Comparison of ENCODE assay signal across 1 cellular context in the genomic region with DNA sequence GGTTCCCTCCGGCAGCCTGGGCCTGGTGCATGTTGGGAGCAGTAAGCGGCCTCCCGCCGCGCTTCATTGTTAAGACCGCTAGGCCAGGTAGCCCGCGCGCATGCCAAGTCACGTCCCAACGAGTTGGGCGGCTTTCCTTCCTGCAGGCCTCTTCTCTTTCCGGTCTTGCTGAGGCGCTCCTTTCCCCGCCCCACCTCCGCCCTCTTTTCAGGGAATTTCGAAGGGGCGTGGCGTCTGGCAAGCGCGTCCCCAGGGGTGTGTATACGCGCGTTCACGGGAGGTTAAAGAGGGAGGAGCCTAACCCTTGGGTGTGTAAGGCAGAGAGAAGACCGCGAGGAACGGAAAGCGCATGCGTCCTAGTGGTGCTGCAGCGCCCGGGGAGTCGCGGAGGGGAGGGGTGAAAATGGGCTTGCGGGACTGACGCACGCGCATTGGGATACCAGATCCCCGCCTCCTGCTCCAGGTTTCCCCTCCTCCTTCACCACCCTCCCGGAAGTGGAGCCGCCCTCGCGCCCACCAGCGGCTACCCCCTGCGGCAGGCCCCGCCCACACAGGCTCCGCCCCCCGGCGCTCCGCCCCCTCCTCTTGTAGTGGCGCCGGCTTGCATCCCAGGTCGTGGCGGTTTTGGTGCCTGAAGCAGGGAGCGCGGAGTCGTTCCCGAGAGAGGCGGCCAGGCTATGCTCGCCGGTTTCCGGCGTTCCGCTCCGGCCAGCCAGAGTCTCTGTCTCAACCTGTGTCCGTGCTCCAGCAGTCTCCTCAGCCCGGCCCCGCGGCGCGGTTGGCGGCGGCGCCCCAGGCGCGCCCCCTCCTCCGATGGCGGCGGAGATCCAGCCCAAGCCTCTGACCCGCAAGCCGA.
TF ChIP-seq lines count a peak whose summit lies in the region.

A gene with protein sequence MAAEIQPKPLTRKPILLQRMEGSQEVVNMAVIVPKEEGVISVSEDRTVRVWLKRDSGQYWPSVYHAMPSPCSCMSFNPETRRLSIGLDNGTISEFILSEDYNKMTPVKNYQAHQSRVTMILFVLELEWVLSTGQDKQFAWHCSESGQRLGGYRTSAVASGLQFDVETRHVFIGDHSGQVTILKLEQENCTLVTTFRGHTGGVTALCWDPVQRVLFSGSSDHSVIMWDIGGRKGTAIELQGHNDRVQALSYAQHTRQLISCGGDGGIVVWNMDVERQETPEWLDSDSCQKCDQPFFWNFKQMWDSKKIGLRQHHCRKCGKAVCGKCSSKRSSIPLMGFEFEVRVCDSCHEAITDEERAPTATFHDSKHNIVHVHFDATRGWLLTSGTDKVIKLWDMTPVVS (plus strand): TSS at position 588 of the 856 bp plus-strand sequence. CDS start 226 bp downstream, at position 814.

TF ChIP-seq in K562, 482 proteins besides CTCF, POLR2A, EP300 and RAD21 (continued from another document and continues in another):
- TF ChIP-seq, protein P1, sequence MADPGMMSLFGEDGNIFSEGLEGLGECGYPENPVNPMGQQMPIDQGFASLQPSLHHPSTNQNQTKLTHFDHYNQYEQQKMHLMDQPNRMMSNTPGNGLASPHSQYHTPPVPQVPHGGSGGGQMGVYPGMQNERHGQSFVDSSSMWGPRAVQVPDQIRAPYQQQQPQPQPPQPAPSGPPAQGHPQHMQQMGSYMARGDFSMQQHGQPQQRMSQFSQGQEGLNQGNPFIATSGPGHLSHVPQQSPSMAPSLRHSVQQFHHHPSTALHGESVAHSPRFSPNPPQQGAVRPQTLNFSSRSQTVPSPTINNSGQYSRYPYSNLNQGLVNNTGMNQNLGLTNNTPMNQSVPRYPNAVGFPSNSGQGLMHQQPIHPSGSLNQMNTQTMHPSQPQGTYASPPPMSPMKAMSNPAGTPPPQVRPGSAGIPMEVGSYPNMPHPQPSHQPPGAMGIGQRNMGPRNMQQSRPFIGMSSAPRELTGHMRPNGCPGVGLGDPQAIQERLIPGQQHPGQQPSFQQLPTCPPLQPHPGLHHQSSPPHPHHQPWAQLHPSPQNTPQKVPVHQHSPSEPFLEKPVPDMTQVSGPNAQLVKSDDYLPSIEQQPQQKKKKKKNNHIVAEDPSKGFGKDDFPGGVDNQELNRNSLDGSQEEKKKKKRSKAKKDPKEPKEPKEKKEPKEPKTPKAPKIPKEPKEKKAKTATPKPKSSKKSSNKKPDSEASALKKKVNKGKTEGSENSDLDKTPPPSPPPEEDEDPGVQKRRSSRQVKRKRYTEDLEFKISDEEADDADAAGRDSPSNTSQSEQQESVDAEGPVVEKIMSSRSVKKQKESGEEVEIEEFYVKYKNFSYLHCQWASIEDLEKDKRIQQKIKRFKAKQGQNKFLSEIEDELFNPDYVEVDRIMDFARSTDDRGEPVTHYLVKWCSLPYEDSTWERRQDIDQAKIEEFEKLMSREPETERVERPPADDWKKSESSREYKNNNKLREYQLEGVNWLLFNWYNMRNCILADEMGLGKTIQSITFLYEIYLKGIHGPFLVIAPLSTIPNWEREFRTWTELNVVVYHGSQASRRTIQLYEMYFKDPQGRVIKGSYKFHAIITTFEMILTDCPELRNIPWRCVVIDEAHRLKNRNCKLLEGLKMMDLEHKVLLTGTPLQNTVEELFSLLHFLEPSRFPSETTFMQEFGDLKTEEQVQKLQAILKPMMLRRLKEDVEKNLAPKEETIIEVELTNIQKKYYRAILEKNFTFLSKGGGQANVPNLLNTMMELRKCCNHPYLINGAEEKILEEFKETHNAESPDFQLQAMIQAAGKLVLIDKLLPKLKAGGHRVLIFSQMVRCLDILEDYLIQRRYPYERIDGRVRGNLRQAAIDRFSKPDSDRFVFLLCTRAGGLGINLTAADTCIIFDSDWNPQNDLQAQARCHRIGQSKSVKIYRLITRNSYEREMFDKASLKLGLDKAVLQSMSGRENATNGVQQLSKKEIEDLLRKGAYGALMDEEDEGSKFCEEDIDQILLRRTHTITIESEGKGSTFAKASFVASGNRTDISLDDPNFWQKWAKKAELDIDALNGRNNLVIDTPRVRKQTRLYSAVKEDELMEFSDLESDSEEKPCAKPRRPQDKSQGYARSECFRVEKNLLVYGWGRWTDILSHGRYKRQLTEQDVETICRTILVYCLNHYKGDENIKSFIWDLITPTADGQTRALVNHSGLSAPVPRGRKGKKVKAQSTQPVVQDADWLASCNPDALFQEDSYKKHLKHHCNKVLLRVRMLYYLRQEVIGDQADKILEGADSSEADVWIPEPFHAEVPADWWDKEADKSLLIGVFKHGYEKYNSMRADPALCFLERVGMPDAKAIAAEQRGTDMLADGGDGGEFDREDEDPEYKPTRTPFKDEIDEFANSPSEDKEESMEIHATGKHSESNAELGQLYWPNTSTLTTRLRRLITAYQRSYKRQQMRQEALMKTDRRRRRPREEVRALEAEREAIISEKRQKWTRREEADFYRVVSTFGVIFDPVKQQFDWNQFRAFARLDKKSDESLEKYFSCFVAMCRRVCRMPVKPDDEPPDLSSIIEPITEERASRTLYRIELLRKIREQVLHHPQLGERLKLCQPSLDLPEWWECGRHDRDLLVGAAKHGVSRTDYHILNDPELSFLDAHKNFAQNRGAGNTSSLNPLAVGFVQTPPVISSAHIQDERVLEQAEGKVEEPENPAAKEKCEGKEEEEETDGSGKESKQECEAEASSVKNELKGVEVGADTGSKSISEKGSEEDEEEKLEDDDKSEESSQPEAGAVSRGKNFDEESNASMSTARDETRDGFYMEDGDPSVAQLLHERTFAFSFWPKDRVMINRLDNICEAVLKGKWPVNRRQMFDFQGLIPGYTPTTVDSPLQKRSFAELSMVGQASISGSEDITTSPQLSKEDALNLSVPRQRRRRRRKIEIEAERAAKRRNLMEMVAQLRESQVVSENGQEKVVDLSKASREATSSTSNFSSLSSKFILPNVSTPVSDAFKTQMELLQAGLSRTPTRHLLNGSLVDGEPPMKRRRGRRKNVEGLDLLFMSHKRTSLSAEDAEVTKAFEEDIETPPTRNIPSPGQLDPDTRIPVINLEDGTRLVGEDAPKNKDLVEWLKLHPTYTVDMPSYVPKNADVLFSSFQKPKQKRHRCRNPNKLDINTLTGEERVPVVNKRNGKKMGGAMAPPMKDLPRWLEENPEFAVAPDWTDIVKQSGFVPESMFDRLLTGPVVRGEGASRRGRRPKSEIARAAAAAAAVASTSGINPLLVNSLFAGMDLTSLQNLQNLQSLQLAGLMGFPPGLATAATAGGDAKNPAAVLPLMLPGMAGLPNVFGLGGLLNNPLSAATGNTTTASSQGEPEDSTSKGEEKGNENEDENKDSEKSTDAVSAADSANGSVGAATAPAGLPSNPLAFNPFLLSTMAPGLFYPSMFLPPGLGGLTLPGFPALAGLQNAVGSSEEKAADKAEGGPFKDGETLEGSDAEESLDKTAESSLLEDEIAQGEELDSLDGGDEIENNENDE (IDR thresholded peaks at IDR 0.05; ENCODE audit: low read depth, low read length) = no peak
- TF ChIP-seq HDAC1 (IDR thresholded peaks at IDR 0.05) = peak in 1 of 2 experiments; percentile 67; a peak in 2 of 4 replicates
- no peak for TF ChIP-seq SAFB (IDR thresholded peaks at IDR 0.05; ENCODE audit: borderline replicate concordance, low read depth, low read length)
- TF ChIP-seq ZBTB1 (CRISPR knock-in tag; IDR thresholded peaks at IDR 0.05; ENCODE audit: borderline replicate concordance, low read depth) = no peak
- peak; percentile 42; the same call in 1 of the 2 replicates for TF ChIP-seq E2F3 (CRISPR knock-in tag; IDR thresholded peaks at IDR 0.05)
- no peak for TF ChIP-seq NR2C2 (CRISPR knock-in tag; IDR thresholded peaks at IDR 0.05)
- peak; percentile 81; the same call in 1 of the 2 replicates for TF ChIP-seq NR2C2 (tag; IDR thresholded peaks at IDR 0.05)
- no peak for TF ChIP-seq CHD2 (IDR thresholded peaks at IDR 0.05; ENCODE audit: low read depth, low read length)
- TF ChIP-seq HMGN3 (IDR thresholded peaks at IDR 0.05; ENCODE audit: borderline replicate concordance, extremely low read depth, insufficient read length, low read depth, low read length) = peak; percentile 60
- TF ChIP-seq YY1 (IDR thresholded peaks at IDR 0.05; ENCODE audit: borderline replicate concordance in 1 of 3, control insufficient read depth in 1 of 3, extremely low read depth in 1 of 3, insufficient read depth in 3 of 3, insufficient read length in 1 of 3, insufficient replicate concordance in 2 of 3, low read depth in 1 of 3, low read length in 2 of 3) = peak in 2 of 3 experiments; percentile 16 to 73
- no peak for TF ChIP-seq NFIX (CRISPR knock-in tag; IDR thresholded peaks at IDR 0.05; ENCODE audit: low read depth)
- TF ChIP-seq ZBTB7A (IDR thresholded peaks at IDR 0.05; ENCODE audit: borderline replicate concordance, control insufficient read depth, low read depth, low read length) = peak; percentile 92
- peak; percentile 92 for TF ChIP-seq ELF1 (tag; IDR thresholded peaks at IDR 0.05)
- TF ChIP-seq, protein P2, sequence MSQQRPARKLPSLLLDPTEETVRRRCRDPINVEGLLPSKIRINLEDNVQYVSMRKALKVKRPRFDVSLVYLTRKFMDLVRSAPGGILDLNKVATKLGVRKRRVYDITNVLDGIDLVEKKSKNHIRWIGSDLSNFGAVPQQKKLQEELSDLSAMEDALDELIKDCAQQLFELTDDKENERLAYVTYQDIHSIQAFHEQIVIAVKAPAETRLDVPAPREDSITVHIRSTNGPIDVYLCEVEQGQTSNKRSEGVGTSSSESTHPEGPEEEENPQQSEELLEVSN (IDR thresholded peaks at IDR 0.05; ENCODE audit: borderline replicate concordance in 1 of 2, extremely low read depth in 1 of 2, insufficient read depth in 1 of 2, insufficient read length in 1 of 2, low read depth in 1 of 2, low read length in 1 of 2, poor library complexity in 1 of 2, severe bottlenecking in 1 of 2) = peak in 1 of 2 experiments; percentile 58
- TF ChIP-seq, protein P3, sequence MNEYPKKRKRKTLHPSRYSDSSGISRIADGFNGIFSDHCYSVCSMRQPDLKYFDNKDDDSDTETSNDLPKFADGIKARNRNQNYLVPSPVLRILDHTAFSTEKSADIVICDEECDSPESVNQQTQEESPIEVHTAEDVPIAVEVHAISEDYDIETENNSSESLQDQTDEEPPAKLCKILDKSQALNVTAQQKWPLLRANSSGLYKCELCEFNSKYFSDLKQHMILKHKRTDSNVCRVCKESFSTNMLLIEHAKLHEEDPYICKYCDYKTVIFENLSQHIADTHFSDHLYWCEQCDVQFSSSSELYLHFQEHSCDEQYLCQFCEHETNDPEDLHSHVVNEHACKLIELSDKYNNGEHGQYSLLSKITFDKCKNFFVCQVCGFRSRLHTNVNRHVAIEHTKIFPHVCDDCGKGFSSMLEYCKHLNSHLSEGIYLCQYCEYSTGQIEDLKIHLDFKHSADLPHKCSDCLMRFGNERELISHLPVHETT (CRISPR knock-in tag; conservative IDR thresholded peaks at IDR 0.05 in 1 of 2, IDR thresholded peaks at IDR 0.05 in 1 of 2) = peak in 1 of 2 experiments; percentile 61; a peak in 2 of 4 replicates
- no peak for TF ChIP-seq DDX20 (tag; IDR thresholded peaks at IDR 0.05; ENCODE audit: low read depth)
- TF ChIP-seq KDM2B (CRISPR knock-in tag; IDR thresholded peaks at IDR 0.05) = 0 out of 2 replicates have a peak, but pooled peaks have one; percentile 41
- TF ChIP-seq ETV1 (tag; conservative IDR thresholded peaks at IDR 0.05; ENCODE audit: low read depth) = peak; percentile 78
- TF ChIP-seq POLR2AphosphoS5 (IDR thresholded peaks at IDR 0.05; ENCODE audit: control insufficient read depth, insufficient read depth, low read depth, low read length) = peak; percentile 71
- TF ChIP-seq RB1 (IDR thresholded peaks at IDR 0.05; ENCODE audit: low read depth) = peak; percentile 43; the same call in 1 of the 2 replicates
- TF ChIP-seq ZNF75A (CRISPR knock-in tag; IDR thresholded peaks at IDR 0.05) = no peak
- TF ChIP-seq ZFP1 (CRISPR knock-in tag; IDR thresholded peaks at IDR 0.05) = no peak
- TF ChIP-seq TCF3 (CRISPR knock-in tag; IDR thresholded peaks at IDR 0.05) = no peak
- 0 out of 2 replicates have a peak, but pooled peaks have one; percentile 30 for TF ChIP-seq ZBTB17 (CRISPR knock-in tag; IDR thresholded peaks at IDR 0.05)
- TF ChIP-seq, protein P4, sequence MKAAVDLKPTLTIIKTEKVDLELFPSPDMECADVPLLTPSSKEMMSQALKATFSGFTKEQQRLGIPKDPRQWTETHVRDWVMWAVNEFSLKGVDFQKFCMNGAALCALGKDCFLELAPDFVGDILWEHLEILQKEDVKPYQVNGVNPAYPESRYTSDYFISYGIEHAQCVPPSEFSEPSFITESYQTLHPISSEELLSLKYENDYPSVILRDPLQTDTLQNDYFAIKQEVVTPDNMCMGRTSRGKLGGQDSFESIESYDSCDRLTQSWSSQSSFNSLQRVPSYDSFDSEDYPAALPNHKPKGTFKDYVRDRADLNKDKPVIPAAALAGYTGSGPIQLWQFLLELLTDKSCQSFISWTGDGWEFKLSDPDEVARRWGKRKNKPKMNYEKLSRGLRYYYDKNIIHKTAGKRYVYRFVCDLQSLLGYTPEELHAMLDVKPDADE (conservative IDR thresholded peaks at IDR 0.05; ENCODE audit: control insufficient read depth, low read depth, low read length) = peak; percentile 91; the same call in 1 of the 2 replicates
- peak; percentile 96 for TF ChIP-seq KLF1 (tag; IDR thresholded peaks at IDR 0.05)
- TF ChIP-seq, protein P5, sequence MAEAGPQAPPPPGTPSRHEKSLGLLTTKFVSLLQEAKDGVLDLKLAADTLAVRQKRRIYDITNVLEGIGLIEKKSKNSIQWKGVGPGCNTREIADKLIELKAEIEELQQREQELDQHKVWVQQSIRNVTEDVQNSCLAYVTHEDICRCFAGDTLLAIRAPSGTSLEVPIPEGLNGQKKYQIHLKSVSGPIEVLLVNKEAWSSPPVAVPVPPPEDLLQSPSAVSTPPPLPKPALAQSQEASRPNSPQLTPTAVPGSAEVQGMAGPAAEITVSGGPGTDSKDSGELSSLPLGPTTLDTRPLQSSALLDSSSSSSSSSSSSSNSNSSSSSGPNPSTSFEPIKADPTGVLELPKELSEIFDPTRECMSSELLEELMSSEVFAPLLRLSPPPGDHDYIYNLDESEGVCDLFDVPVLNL (CRISPR knock-in tag; IDR thresholded peaks at IDR 0.05; ENCODE audit: low read depth) = no peak
- no peak for TF ChIP-seq ZNF263 (CRISPR knock-in tag; IDR thresholded peaks at IDR 0.05; ENCODE audit: borderline replicate concordance)
- TF ChIP-seq ZNF41 (CRISPR knock-in tag; conservative IDR thresholded peaks at IDR 0.05) = no peak
- TF ChIP-seq SMAD3 (CRISPR knock-in tag; conservative IDR thresholded peaks at IDR 0.05) = no peak
- TF ChIP-seq POLR2B (IDR thresholded peaks at IDR 0.05; ENCODE audit: low read depth, partially characterized antibody) = peak; percentile 56
- peak; percentile 90 for TF ChIP-seq POLR2G (IDR thresholded peaks at IDR 0.05; ENCODE audit: low read depth, low read length)
- peak; percentile 68 for TF ChIP-seq TAF1 (IDR thresholded peaks at IDR 0.05; ENCODE audit: control insufficient read depth, extremely low read depth, insufficient read depth, low read length, severe bottlenecking)
- no peak for TF ChIP-seq U2AF2 (optimal IDR thresholded peaks at IDR 0.05; ENCODE audit: low read depth, low read length)
- no peak for TF ChIP-seq TCF7L2 (IDR thresholded peaks at IDR 0.05; ENCODE audit: low read depth, low read length)
- no peak for TF ChIP-seq CC2D1A (IDR thresholded peaks at IDR 0.05)
- TF ChIP-seq PHB2 (IDR thresholded peaks at IDR 0.05; ENCODE audit: low read depth) = no peak
- peak; percentile 67 for TF ChIP-seq TBP (optimal IDR thresholded peaks at IDR 0.05; ENCODE audit: low read depth, low read length)
